Comparison of ENCODE assay signal across 7 cellular contexts in the genomic region with DNA sequence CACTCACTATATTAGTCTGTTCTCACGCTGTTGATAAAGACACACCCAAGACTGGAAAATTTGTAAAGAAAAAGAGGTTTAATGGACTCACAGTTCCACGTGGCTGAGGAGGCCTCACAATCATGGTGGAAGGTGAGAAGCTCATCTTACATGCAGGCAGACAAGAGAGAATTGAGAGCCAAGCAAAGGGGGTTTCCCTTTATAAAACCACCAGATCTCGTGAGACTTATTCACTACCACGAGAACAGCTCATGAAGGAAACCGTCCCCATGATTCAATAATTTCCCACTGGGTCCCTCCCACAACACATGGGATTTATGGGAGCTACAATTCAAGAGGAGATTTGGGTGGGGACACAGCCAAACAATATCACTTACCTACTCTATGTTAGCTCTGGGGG. TPM values are rescaled to one million over a fixed set of nuclear protein-coding genes. Genes with fewer than 3 reads are reported as not detected.
"Had no signal": no experiment of that assay in that cellular context is flagged by ENCODE, and none has a peak within 500 bp of the region (broad histone marks: within the 10 kb centered on the region; RNA-seq: fewer than 3 reads in every experiment).

No MANE protein-coding gene starts in this region.

RNA-seq across cellular contexts. Expression of a gene that starts 23.9 kb away (rescaled TPM):
- total RNA-seq: endothelial cell of umbilical vein; epithelial cell of proximal tubule; fibroblast of lung; kidney epithelial cell; mammary epithelial cell; mesenteric fat pad; naive thymus-derived CD8-positive, alpha-beta T cell had no signal
